Comparison of ENCODE assay signal across 11 cellular contexts in the genomic region with DNA sequence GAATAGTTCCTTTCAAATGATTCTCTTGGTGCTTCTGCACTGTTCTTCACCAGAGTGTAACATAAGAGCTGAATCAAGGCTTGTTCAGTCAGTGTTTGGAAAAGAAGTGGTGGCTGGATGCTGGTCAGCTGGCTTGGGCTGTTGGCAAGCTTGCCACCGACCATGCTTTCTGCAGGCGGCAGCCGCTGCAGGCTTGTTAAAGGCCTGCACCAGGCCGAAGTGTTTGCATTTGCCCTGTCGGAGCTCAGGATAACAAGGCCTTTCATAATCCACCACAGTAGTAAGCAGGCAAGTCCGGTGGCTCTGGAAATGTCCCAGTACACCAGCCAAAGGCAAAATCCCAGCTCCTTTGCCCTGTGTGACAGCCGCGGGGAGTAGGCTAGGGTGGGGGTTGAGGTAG. TPM values are rescaled to one million over a fixed set of nuclear protein-coding genes. Genes with fewer than 3 reads are reported as not detected.
DNase-seq lines count a peak whose midpoint lies in the region; ATAC-seq and TF ChIP-seq lines count a peak whose summit lies in the region.
"Had no signal": no experiment of that assay in that cellular context is flagged by ENCODE, and none has a peak within 500 bp of the region (broad histone marks: within the 10 kb centered on the region; RNA-seq: fewer than 3 reads in every experiment).

No MANE protein-coding gene starts in this region.

- no peak for TF ChIP-seq EP300 in ovary (IDR thresholded peaks at IDR 0.05)

- H3K9me3 ChIP-seq in ovary, result no peaks in the 10 kb centered on the region

- no peak overlapping the region for H3K4me3 ChIP-seq in ovary

- ATAC-seq in GM18519 (IDR thresholded peaks at IDR 0.05; ENCODE audit: low FRiP score, unreplicated experiment) (no peak), GM18868 (IDR thresholded peaks at IDR 0.05; ENCODE audit: unreplicated experiment) (no peak)

- TF ChIP-seq CTCF in C4-2B (conservative IDR thresholded peaks at IDR 0.05) (no peak), ovary (IDR thresholded peaks at IDR 0.05) (no peak)

- H3K4me1 ChIP-seq in ovary (ENCODE audit: insufficient read depth), result peaks cover 17% of the 10 kb centered on the region

- 15 to 23% (median 18%) methylated on average over 8 of the region's 8 CpGs for WGBS in ovary, 3 donors

- no peaks in the 10 kb centered on the region for H3K36me3 ChIP-seq in ovary

- no peaks in the 10 kb centered on the region for H3K27me3 ChIP-seq in ovary

- no peak for TF ChIP-seq POLR2A in ovary (IDR thresholded peaks at IDR 0.05)

- peak; percentile 76 for DNase-seq in NCI-H2196 treated with DMSO at 0.1 percent for 48 hours (lab: John Stamatoyannopoulos, UW; ENCODE audit: unreplicated experiment)
- DNase-seq in fibroblast of peridontal ligament (ENCODE audit: extremely low read depth), result peak; percentile 92
- DNase-seq in ovary, result peak; percentile 36 to 83 (median 63)
- DNase-seq in stimulated activated naive CD4-positive, alpha-beta T cell (lab: John Stamatoyannopoulos, UW), result no peak
- DNase-seq in stimulated activated CD4-positive, alpha-beta T cell treated with anti-CD3 and anti-CD28 coated beads, Interleukin-4, amount 100 ng/mL, for 24 hours, result no peak
- DNase-seq: activated CD8-positive, alpha-beta memory T cell treated with anti-CD3 and anti-CD28 coated beads, Interleukin-2, amount 50 U/mL, for 48 hours; HFFc6; NCI-H82 had no signal

- intact Hi-C loops in ovary (cut with DNase I), result no loop called here

- H3K27ac ChIP-seq in C4-2B (peak overlapping the region; percentile 57), ovary (no peak overlapping the region)

RNA-seq across cellular contexts. Expression of a gene that starts 26.9 kb away (rescaled TPM):
- 10 to 100 TPM; 22.7 to 83.3 (median 36.4) TPM for total RNA-seq in ovary
- polyA plus RNA-seq in ovary, result 10 to 100 TPM; 19.0 to 35.3 TPM

Comparison
In these comparisons a context has a peak if more than half of its experiments do, and no peak if none do; other contexts are left out.
1. DNase-seq: peak in NCI-H2196 treated with DMSO at 0.1 percent for 48 hours (single experiment), fibroblast of peridontal ligament (single experiment) and ovary (5 of 5); none in stimulated activated naive CD4-positive, alpha-beta T cell (0 of 6) and stimulated activated CD4-positive, alpha-beta T cell treated with anti-CD3 and anti-CD28 coated beads, Interleukin-4, amount 100 ng/mL, for 24 hours (single experiment).